In the genomic region with DNA sequence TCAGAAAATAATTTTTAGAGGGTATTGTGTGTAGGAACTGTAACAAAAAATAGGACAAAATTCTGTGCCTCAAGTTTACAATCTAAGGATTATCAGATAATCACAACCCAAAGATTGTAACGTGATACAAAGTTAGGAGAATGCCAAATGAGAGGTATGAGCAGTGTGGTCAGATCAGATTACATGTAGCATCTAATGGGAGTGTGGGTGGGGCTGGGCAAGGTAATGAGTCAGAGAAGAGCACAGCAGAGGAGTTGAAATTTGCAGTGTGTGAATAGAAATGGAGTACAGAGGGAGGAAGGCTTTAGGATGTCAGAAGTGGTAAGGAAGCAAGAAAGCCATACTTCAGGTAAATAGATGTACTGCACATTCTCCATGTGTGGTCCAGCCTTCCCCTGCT, we compare ENCODE assay signal across 17 cellular contexts.
DNase-seq lines count a peak whose midpoint lies in the region; ATAC-seq and TF ChIP-seq lines count a peak whose summit lies in the region.
"Had no signal": no experiment of that assay in that cellular context is flagged by ENCODE, and none has a peak within 500 bp of the region (broad histone marks: within the 10 kb centered on the region; RNA-seq: fewer than 3 reads in every experiment).

No MANE protein-coding gene starts in this region.

- H3K4me1 ChIP-seq in hepatocyte (ENCODE audit: insufficient read depth) = no peaks in the 10 kb centered on the region
- H3K4me1 ChIP-seq: BE2C, gastrocnemius medialis, tibial artery had no signal

- H3K9me3 ChIP-seq in MG63 = no peaks in the 10 kb centered on the region
- no peaks in the 10 kb centered on the region for H3K9me3 ChIP-seq in hepatocyte (ENCODE audit: low read depth)
- H3K9me3 ChIP-seq: BE2C, tibial artery had no signal

- H3K79me2 ChIP-seq in hepatocyte = no peaks in the 10 kb centered on the region

- TF ChIP-seq CTCF in astrocyte of the spinal cord (IDR thresholded peaks at IDR 0.05; ENCODE audit: low read depth, low read length) (no peak), omental fat pad (IDR thresholded peaks at IDR 0.05) (no peak), hepatocyte (IDR thresholded peaks at IDR 0.05; ENCODE audit: poor library complexity) (no peak)

- 6% methylated on average over 1 of the region's 1 CpG for WGBS in hepatocyte (ENCODE audit: low lambda C conversion rate, missing lambda C conversion rate)

- H3K9me2 ChIP-seq in hepatocyte (replicated peaks; ENCODE audit: insufficient read depth) = no peaks in the 10 kb centered on the region

- no peak overlapping the region for H2AFZ ChIP-seq in hepatocyte

- intact Hi-C loops in left cardiac atrium (cut with DNase I) = no loop called here

- ATAC-seq in omental fat pad (ENCODE audit: low FRiP score) = no peak
- no peak for ATAC-seq in esophagus mucosa
- ATAC-seq in left cardiac atrium = no peak
- ATAC-seq: gastrocnemius medialis had no signal

- in situ Hi-C loops in astrocyte of the spinal cord (cut with HindIII; ENCODE audit: low sequenced_read_pairs) = no loop called here

- DNase-seq in Daoy (ENCODE audit: low read depth) (peak; percentile 63), MG63 (peak; percentile 55), astrocyte of the spinal cord (ENCODE audit: low read depth, low spot score) (peak; percentile 66), islet precursor cell (peak; percentile 57), omental fat pad (ENCODE audit: low spot score) (no peak), hepatocyte (ENCODE audit: low spot score) (no peak), left cardiac atrium (no peak)
- DNase-seq: activated CD4-positive, alpha-beta T cell treated with anti-CD3 and anti-CD28 coated beads, Interleukin-2, amount 10 ng/mL, durations not matched to agents 24 days and 14 days; activated T-cell treated with anti-CD3 and anti-CD28 coated beads, Interleukin-2, amount 50 U/mL, for 48 hours; amygdala; BE2C; DND-41; gastrocnemius medialis; kidney; NCI-H446 treated with DMSO at 0.1 percent for 48 hours; tibial artery had no signal

- no peaks in the 10 kb centered on the region for H4K20me1 ChIP-seq in hepatocyte (ENCODE audit: insufficient read depth, poor library complexity, severe bottlenecking)

- H3K36me3 ChIP-seq in MG63 (no peaks in the 10 kb centered on the region), hepatocyte (replicated peaks; ENCODE audit: insufficient read depth, low read depth) (no peaks in the 10 kb centered on the region)
- H3K36me3 ChIP-seq: BE2C, gastrocnemius medialis, tibial artery had no signal

- H3K27ac ChIP-seq in hepatocyte = no peak overlapping the region
- H3K27ac ChIP-seq: gastrocnemius medialis, tibial artery had no signal

- H3K4me2 ChIP-seq in hepatocyte = no peak overlapping the region

- H3K27me3 ChIP-seq in MG63 = no peaks in the 10 kb centered on the region
- no peaks in the 10 kb centered on the region for H3K27me3 ChIP-seq in hepatocyte
- H3K27me3 ChIP-seq: BE2C, gastrocnemius medialis, tibial artery had no signal

- H3K4me3 ChIP-seq in MG63 (no peak overlapping the region), astrocyte of the spinal cord (ENCODE audit: low read depth, low read length) (no peak overlapping the region), hepatocyte (no peak overlapping the region)
- H3K4me3 ChIP-seq: gastrocnemius medialis, tibial artery had no signal

Comparison
In these comparisons a context has a peak if more than half of its experiments do, and no peak if none do; other contexts are left out.
1. DNase-seq: peak in Daoy (single experiment), MG63 (single experiment), astrocyte of the spinal cord (single experiment) and islet precursor cell (single experiment); none in omental fat pad (single experiment), hepatocyte (single experiment) and left cardiac atrium (single experiment).